In the genomic region with DNA sequence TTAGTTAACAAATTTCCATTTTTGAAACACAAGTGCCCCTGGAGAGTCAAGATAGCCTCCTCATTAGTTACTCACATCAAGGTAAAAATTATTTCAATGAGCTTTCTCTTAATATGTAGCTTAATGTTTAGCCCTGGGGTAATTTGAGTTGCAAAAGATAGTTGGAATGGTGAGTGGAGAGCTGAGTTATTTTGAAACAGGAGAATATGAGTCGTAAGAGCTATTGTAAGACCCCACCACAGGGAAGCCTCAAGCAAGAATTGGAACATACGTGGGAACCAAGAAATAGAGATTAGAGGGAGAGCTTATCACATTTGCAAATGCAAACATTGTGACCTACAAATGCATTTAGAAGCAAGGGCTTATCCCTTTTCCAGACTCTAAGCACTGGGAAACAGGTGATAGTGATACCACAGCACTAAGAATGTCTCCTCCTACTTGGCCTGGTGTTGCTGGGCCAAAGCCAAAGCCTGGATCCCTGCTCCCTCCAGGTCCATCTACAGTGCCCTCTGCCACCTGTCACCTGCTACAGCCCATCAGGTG, we compare ENCODE assay signal across 1 cellular context.
TF ChIP-seq lines count a peak whose summit lies in the region.

No MANE protein-coding gene starts in this region.

TF ChIP-seq in GM12878, 131 proteins besides CTCF, POLR2A, EP300 and RAD21 (continued from another document):
- TF ChIP-seq ATF2 (IDR thresholded peaks at IDR 0.05; ENCODE audit: low read length) (peak; percentile 38; the same call in 1 of the 2 replicates), ASH2L (IDR thresholded peaks at IDR 0.05; ENCODE audit: borderline replicate concordance, low read depth) (no peak), MTA2 (IDR thresholded peaks at IDR 0.05; ENCODE audit: low read depth) (peak; percentile 95), MEF2B (IDR thresholded peaks at IDR 0.05; ENCODE audit: partially characterized antibody, poor library complexity, severe bottlenecking) (peak; percentile 54), RELA (IDR thresholded peaks at IDR 0.05; ENCODE audit: borderline replicate concordance, partially characterized antibody) (no peak), BCL11A (IDR thresholded peaks at IDR 0.05; ENCODE audit: low read depth, low read length) (0 out of 2 replicates have a peak, but pooled peaks have one; percentile 13), JUNB (IDR thresholded peaks at IDR 0.05) (peak; percentile 79), SPI1 (IDR thresholded peaks at IDR 0.05; ENCODE audit: borderline replicate concordance, insufficient read depth, low read depth, low read length) (no peak), RB1 (IDR thresholded peaks at IDR 0.05; ENCODE audit: borderline replicate concordance) (0 out of 2 replicates have a peak, but pooled peaks have one; percentile 21), IKZF2 (IDR thresholded peaks at IDR 0.05) (peak; percentile 65 to 75; a peak in 3 of 4 replicates), EED (IDR thresholded peaks at IDR 0.05; ENCODE audit: low read depth) (peak; percentile 75; the same call in 1 of the 2 replicates), BCL3 (IDR thresholded peaks at IDR 0.05; ENCODE audit: borderline replicate concordance, insufficient read depth, low read depth, low read length, poor library complexity, severe bottlenecking) (peak; percentile 52), NFIC (IDR thresholded peaks at IDR 0.05; ENCODE audit: low read depth, low read length) (peak; percentile 74; the same call in 1 of the 2 replicates), FOXM1 (IDR thresholded peaks at IDR 0.05; ENCODE audit: low read depth, low read length) (peak; percentile 55; the same call in 1 of the 2 replicates), IKZF1 (conservative IDR thresholded peaks at IDR 0.05) (peak; percentile 59), RUNX3 (IDR thresholded peaks at IDR 0.05; ENCODE audit: low read length) (peak; percentile 74)
- TF ChIP-seq, protein P1, sequence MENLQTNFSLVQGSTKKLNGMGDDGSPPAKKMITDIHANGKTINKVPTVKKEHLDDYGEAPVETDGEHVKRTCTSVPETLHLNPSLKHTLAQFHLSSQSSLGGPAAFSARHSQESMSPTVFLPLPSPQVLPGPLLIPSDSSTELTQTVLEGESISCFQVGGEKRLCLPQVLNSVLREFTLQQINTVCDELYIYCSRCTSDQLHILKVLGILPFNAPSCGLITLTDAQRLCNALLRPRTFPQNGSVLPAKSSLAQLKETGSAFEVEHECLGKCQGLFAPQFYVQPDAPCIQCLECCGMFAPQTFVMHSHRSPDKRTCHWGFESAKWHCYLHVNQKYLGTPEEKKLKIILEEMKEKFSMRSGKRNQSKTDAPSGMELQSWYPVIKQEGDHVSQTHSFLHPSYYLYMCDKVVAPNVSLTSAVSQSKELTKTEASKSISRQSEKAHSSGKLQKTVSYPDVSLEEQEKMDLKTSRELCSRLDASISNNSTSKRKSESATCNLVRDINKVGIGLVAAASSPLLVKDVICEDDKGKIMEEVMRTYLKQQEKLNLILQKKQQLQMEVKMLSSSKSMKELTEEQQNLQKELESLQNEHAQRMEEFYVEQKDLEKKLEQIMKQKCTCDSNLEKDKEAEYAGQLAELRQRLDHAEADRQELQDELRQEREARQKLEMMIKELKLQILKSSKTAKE (IDR thresholded peaks at IDR 0.05; ENCODE audit: low read depth, poor library complexity, severe bottlenecking), result peak; percentile 28
- TF ChIP-seq, protein P2, sequence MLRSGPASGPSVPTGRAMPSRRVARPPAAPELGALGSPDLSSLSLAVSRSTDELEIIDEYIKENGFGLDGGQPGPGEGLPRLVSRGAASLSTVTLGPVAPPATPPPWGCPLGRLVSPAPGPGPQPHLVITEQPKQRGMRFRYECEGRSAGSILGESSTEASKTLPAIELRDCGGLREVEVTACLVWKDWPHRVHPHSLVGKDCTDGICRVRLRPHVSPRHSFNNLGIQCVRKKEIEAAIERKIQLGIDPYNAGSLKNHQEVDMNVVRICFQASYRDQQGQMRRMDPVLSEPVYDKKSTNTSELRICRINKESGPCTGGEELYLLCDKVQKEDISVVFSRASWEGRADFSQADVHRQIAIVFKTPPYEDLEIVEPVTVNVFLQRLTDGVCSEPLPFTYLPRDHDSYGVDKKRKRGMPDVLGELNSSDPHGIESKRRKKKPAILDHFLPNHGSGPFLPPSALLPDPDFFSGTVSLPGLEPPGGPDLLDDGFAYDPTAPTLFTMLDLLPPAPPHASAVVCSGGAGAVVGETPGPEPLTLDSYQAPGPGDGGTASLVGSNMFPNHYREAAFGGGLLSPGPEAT (IDR thresholded peaks at IDR 0.05; ENCODE audit: low read depth), result peak; percentile 61; the same call in 1 of the 2 replicates
- TF ChIP-seq, protein P3, sequence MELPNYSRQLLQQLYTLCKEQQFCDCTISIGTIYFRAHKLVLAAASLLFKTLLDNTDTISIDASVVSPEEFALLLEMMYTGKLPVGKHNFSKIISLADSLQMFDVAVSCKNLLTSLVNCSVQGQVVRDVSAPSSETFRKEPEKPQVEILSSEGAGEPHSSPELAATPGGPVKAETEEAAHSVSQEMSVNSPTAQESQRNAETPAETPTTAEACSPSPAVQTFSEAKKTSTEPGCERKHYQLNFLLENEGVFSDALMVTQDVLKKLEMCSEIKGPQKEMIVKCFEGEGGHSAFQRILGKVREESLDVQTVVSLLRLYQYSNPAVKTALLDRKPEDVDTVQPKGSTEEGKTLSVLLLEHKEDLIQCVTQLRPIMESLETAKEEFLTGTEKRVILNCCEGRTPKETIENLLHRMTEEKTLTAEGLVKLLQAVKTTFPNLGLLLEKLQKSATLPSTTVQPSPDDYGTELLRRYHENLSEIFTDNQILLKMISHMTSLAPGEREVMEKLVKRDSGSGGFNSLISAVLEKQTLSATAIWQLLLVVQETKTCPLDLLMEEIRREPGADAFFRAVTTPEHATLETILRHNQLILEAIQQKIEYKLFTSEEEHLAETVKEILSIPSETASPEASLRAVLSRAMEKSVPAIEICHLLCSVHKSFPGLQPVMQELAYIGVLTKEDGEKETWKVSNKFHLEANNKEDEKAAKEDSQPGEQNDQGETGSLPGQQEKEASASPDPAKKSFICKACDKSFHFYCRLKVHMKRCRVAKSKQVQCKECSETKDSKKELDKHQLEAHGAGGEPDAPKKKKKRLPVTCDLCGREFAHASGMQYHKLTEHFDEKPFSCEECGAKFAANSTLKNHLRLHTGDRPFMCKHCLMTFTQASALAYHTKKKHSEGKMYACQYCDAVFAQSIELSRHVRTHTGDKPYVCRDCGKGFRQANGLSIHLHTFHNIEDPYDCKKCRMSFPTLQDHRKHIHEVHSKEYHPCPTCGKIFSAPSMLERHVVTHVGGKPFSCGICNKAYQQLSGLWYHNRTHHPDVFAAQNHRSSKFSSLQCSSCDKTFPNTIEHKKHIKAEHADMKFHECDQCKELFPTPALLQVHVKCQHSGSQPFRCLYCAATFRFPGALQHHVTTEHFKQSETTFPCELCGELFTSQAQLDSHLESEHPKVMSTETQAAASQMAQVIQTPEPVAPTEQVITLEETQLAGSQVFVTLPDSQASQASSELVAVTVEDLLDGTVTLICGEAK (IDR thresholded peaks at IDR 0.05; ENCODE audit: borderline replicate concordance), result no peak
- TF ChIP-seq, protein P4, sequence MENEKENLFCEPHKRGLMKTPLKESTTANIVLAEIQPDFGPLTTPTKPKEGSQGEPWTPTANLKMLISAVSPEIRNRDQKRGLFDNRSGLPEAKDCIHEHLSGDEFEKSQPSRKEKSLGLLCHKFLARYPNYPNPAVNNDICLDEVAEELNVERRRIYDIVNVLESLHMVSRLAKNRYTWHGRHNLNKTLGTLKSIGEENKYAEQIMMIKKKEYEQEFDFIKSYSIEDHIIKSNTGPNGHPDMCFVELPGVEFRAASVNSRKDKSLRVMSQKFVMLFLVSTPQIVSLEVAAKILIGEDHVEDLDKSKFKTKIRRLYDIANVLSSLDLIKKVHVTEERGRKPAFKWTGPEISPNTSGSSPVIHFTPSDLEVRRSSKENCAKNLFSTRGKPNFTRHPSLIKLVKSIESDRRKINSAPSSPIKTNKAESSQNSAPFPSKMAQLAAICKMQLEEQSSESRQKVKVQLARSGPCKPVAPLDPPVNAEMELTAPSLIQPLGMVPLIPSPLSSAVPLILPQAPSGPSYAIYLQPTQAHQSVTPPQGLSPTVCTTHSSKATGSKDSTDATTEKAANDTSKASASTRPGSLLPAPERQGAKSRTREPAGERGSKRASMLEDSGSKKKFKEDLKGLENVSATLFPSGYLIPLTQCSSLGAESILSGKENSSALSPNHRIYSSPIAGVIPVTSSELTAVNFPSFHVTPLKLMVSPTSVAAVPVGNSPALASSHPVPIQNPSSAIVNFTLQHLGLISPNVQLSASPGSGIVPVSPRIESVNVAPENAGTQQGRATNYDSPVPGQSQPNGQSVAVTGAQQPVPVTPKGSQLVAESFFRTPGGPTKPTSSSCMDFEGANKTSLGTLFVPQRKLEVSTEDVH (IDR thresholded peaks at IDR 0.05; ENCODE audit: low read depth, partially characterized antibody), result no peak
